In the genomic region with DNA sequence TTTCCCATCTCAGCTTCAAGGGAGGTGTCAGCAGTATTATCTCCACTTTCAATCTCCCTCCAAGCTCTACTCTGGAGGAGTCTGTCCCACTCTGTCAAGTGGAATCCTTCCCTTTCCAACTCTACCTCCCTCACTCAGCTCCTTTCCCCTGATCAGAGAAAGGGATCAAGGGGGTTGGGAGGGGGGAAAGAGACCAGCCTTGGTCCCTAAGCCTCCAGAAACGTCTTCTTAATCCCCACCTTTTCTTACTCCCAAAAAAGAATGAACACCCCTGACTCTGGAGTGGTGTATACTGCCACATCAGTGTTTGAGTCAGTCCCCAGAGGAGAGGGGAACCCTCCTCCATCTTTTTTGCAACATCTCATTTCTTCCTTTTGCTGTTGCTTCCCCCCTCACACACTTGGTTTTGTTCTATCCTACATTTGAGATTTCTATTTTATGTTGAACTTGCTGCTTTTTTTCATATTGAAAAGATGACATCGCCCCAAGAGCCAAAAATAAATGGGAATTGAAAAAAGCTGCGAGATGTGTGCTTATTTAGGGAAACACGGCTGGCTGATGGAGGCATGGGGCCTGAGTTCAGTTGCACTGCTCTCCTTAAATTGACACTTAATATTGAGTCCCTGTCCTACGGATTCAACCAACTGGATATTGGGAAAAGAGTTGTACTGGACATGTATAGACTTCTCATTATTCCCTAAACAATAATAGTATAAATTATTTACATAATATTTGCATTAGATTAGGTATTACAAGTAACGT, we compare ENCODE assay signal across 1 cellular context.
A peak's percentile ranks its signal among the peaks of the same experiment; 100 is the strongest.
TF ChIP-seq lines count a peak whose summit lies in the region.

No MANE protein-coding gene starts in this region.

TF ChIP-seq in endothelial cell of umbilical vein, 7 proteins besides CTCF, POLR2A, EP300 and RAD21:
- TF ChIP-seq GATA2 (IDR thresholded peaks at IDR 0.05; ENCODE audit: insufficient read depth, insufficient read length, low read depth, low read length) (peak; percentile 30), POLR2AphosphoS5 (IDR thresholded peaks at IDR 0.05; ENCODE audit: insufficient read depth, low read depth, low read length) (peak; percentile 49), EZH2 (IDR thresholded peaks at IDR 0.05; ENCODE audit: borderline replicate concordance, low read depth, low read length, severe bottlenecking) (no peak)
